32 cellular contexts compared by ENCODE assay signal in the genomic region with DNA sequence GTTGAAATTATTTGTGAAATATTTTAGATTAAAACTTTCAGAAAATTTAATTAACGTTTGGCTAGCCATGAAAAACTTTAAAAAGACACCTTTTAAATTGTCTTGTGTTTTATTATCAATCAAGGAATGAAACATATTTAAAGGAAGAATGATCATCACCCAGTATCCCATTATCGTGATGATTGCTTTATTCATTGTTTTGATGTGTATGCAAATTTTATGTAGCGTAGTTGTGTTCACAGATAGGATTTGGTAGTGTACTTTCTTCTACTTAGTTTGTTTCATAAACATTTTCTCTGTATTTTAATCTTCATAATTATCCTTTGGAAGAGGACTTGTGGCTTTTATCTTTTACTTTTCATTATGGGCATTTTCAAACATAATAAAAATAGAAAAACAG.
"Had no signal": no experiment of that assay in that cellular context is flagged by ENCODE, and none has a peak within 500 bp of the region (broad histone marks: within the 10 kb centered on the region; RNA-seq: fewer than 3 reads in every experiment).

No MANE protein-coding gene starts in this region.

- DNase-seq: activated B cell treated with CpG ODN at 0.5 μM for 24 hours; activated CD4-positive, alpha-beta memory T cell treated with anti-CD3 and anti-CD28 coated beads for 36 hours; activated CD4-positive, alpha-beta T cell treated with anti-CD3 and anti-CD28 coated beads for 4 hours; activated CD4-positive, alpha-beta T cell treated with anti-CD3 and anti-CD28 coated beads, Interleukin-2, amount 10 ng/mL, durations not matched to agents 24 days and 14 days; activated CD4-positive, alpha-beta T cell treated with anti-CD3 and anti-CD28 coated beads, Interleukin-2, amount 50 U/mL, for 1 hour; activated CD4-positive, alpha-beta T cell treated with anti-CD3 and anti-CD28 coated beads, Interleukin-2, amount 50 U/mL, for 4 hours; activated CD4-positive, CD25-positive, alpha-beta regulatory T cell treated with anti-CD3 and anti-CD28 coated beads, Interleukin-2, amount 50 U/mL, for 72 hours; activated CD8-positive, alpha-beta memory T cell treated with anti-CD3 and anti-CD28 coated beads, Interleukin-2, amount 50 U/mL, for 4 hours; activated CD8-positive, alpha-beta T cell treated with anti-CD3 and anti-CD28 coated beads for 36 hours; activated effector memory CD4-positive, alpha-beta T cell treated with anti-CD3 and anti-CD28 coated beads, Interleukin-2, amount 50 U/mL, for 16 hours; activated gamma-delta T cell treated with Interleukin-2 at 50 U/mL for 16 hours; activated naive CD4-positive, alpha-beta T cell; activated naive CD4-positive, alpha-beta T cell treated with anti-CD3 and anti-CD28 coated beads for 36 hours; activated naive CD4-positive, alpha-beta T cell treated with anti-CD3 and anti-CD28 coated beads, Interleukin-2, amount 50 U/mL, for 16 hours; activated naive CD8-positive, alpha-beta T cell treated with anti-CD3 and anti-CD28 coated beads for 36 hours; activated T-cell treated with anti-CD3 and anti-CD28 coated beads for 4 hours; activated T-cell treated with anti-CD3 and anti-CD28 coated beads, Interleukin-2, amount 50 U/mL, for 1 hour; activated T-cell treated with anti-CD3 and anti-CD28 coated beads, Interleukin-2, amount 50 U/mL, for 4 hours; activated T-cell treated with anti-CD3 and anti-CD28 coated beads, Interleukin-2, amount 50 U/mL, for 72 hours; adrenal gland; amniotic stem cell; aorta; body of pancreas; brain microvascular endothelial cell; central memory CD4-positive, alpha-beta T cell; T-helper 17 cell had no signal

- H3K4me3 ChIP-seq: adrenal gland, body of pancreas, breast epithelium had no signal

- H3K36me3 ChIP-seq: adrenal gland, brain microvascular endothelial cell had no signal

- FAIRE-seq: astrocyte, colon had no signal

- H3K27ac ChIP-seq: adrenal gland, body of pancreas, brain microvascular endothelial cell, breast epithelium, VCaP had no signal

- H3K9me3 ChIP-seq: adrenal gland, body of pancreas, breast epithelium had no signal

- ATAC-seq: activated CD8-positive, alpha-beta T cell treated with anti-CD3 and anti-CD28 coated beads for 36 hours; activated naive CD4-positive, alpha-beta T cell treated with anti-CD3 and anti-CD28 coated beads, Interleukin-2, amount 50 U/mL, for 72 hours; activated T-cell treated with anti-CD3 and anti-CD28 coated beads, Interleukin-2, amount 50 U/mL, for 4 hours; activated T-cell treated with anti-CD3 and anti-CD28 coated beads, Interleukin-2, amount 50 U/mL, for 72 hours; activated T-helper 17 cell treated with anti-CD3 and anti-CD28 coated beads, Interleukin-2, amount 50 U/mL, for 72 hours; body of pancreas; T-helper 17 cell had no signal

- H3K4me1 ChIP-seq: breast epithelium had no signal

- H3K27me3 ChIP-seq: adrenal gland, body of pancreas, brain microvascular endothelial cell, breast epithelium had no signal
